In genomic region chr12:108738165-108738564, GRCh38 we compare ENCODE assay signal across 19 cellular contexts.
DNase-seq lines count a peak whose midpoint lies in the region; ATAC-seq and TF ChIP-seq lines count a peak whose summit lies in the region.
"Had no signal": no experiment of that assay in that cellular context is flagged by ENCODE, and none has a peak within 500 bp of the region (broad histone marks: within the 10 kb centered on the region; RNA-seq: fewer than 3 reads in every experiment).

No MANE protein-coding gene starts in this region.

- H3K27ac ChIP-seq in VCaP, result peak overlapping the region; percentile 21
- H3K27ac ChIP-seq: A549, C4-2B had no signal

- ATAC-seq in HG03025 (IDR thresholded peaks at IDR 0.05; ENCODE audit: low FRiP score, unreplicated experiment) (no peak), HG03139 (IDR thresholded peaks at IDR 0.05; ENCODE audit: unreplicated experiment) (no peak)
- ATAC-seq: A549 had no signal

- TF ChIP-seq CTCF in VCaP (conservative IDR thresholded peaks at IDR 0.05), result no peak

- DNase-seq in AML-193 (lab: John Stamatoyannopoulos, UW) (peak; percentile 26 to 59), EH (ENCODE audit: low read depth) (peak; percentile 41), iris pigment epithelial cell (ENCODE audit: low read depth) (peak; percentile 45), DMS53 (lab: John Stamatoyannopoulos, UW) (no peak)
- DNase-seq: Calu3; CD8-positive, alpha-beta memory T cell; DND-41; GOT3; Kasumi-1; NCI-H2029; NCI-H446; NCI-H524 treated with DMSO at 0.1 percent for 48 hours; NCI-H774; SK-N-SH had no signal
